5 cellular contexts compared by ENCODE assay signal in the genomic region with DNA sequence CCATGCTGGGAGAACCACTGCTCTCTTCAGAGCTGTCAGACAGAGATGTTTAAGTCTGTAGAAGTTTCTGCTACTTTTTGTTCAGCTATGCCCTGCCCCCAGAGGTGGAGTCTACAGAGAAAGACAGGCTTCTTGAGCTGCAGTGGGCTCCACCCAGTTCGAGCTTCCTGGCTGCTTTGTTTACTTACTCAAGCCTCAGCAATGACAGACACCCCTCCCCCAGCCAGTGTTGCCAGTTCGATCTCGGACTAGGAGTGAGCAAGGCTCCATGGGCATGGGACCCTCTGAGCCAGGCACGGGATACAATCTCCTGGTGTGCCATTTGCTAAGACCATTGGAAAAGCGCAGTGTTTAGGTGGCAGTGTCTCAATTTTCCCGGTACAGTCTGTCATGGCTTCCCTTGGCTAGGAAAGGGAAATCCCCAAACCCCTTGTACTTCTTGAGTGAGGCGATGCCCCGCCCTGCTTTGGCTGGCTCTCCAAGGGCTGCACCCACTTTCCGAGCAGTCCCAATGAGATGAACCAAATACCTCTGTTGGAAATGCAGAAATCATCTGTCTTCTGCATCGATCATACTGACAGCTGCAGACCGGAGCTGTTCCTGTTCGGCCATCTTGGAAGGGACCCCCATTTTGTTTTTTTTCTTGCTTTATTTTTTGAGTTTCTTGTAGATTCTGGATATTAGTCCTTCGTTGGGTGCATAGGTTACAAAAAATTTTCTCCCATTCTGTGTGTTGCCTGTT. TPM values are rescaled to one million over a fixed set of nuclear protein-coding genes. Genes with fewer than 3 reads are reported as not detected.
"Had no signal": no experiment of that assay in that cellular context is flagged by ENCODE, and none has a peak within 500 bp of the region (broad histone marks: within the 10 kb centered on the region; RNA-seq: fewer than 3 reads in every experiment).

No MANE protein-coding gene starts in this region.

RNA-seq across cellular contexts. Expression of a gene that starts 47.2 kb away (rescaled TPM):
- total RNA-seq: LHCN-M2, MCF 10A, NCI-H460, PC-3, Right ventricle myocardium superior had no signal
